ENCODE assay signal across 1 cellular context in genomic region chr12:112409064-112409905, GRCh38.
TF ChIP-seq lines count a peak whose summit lies in the region.

RPL6 (minus strand) TSS chr12:112409605; CDS start chr12:112408656, 949 bp downstream.

TF ChIP-seq in HEK293, 187 proteins besides CTCF, POLR2A, EP300 and RAD21 (continued from another document and continues in another):
- TF ChIP-seq ZBTB11 (tag by site-specific recombination; conservative IDR thresholded peaks at IDR 0.05; ENCODE audit: low read depth) (peak; percentile 94), KLF16 (tag by site-specific recombination; IDR thresholded peaks at IDR 0.05) (peak; percentile 43; the same call in 1 of the 2 replicates), ZNF2 (tag by site-specific recombination; IDR thresholded peaks at IDR 0.05) (peak; percentile 94), ZNF391 (tag by site-specific recombination; IDR thresholded peaks at IDR 0.05; ENCODE audit: borderline replicate concordance, low read depth) (peak; percentile 71; the same call in 1 of the 2 replicates), ZNF175 (tag by site-specific recombination; IDR thresholded peaks at IDR 0.05) (no peak), ZNF777 (tag by site-specific recombination; IDR thresholded peaks at IDR 0.05; ENCODE audit: borderline replicate concordance) (no peak), YY2 (tag by site-specific recombination; IDR thresholded peaks at IDR 0.05) (0 out of 2 replicates have a peak, but pooled peaks have one; percentile 9), ZNF121 (tag by site-specific recombination; IDR thresholded peaks at IDR 0.05) (0 out of 2 replicates have a peak, but pooled peaks have one; percentile 35), SP7 (tag by site-specific recombination; IDR thresholded peaks at IDR 0.05) (peak; percentile 80), ZSCAN4 (tag by site-specific recombination; IDR thresholded peaks at IDR 0.05) (no peak), ZNF114 (tag by site-specific recombination; IDR thresholded peaks at IDR 0.05) (no peak), KLF17 (tag by site-specific recombination; IDR thresholded peaks at IDR 0.05) (peak; percentile 59; the same call in 1 of the 2 replicates), ZNF624 (tag by site-specific recombination; IDR thresholded peaks at IDR 0.05) (no peak), HOXD13 (CRISPR knock-in tag; IDR thresholded peaks at IDR 0.05; ENCODE audit: borderline replicate concordance) (no peak), ZBTB20 (tag by site-specific recombination; IDR thresholded peaks at IDR 0.05) (0 out of 2 replicates have a peak, but pooled peaks have one; percentile 19), ZNF335 (tag by site-specific recombination; conservative IDR thresholded peaks at IDR 0.05) (peak; percentile 81), BCL11B (tag by site-specific recombination; IDR thresholded peaks at IDR 0.05; ENCODE audit: low read depth) (no peak), ZNF140 (tag by site-specific recombination; IDR thresholded peaks at IDR 0.05) (no peak), ZXDB (tag by site-specific recombination; IDR thresholded peaks at IDR 0.05) (peak; percentile 86), AEBP2 (tag by site-specific recombination; IDR thresholded peaks at IDR 0.05; ENCODE audit: borderline replicate concordance) (no peak), ZNF394 (tag by site-specific recombination; IDR thresholded peaks at IDR 0.05; ENCODE audit: borderline replicate concordance) (peak; percentile 57; the same call in 1 of the 2 replicates), EGR2 (tag by site-specific recombination; IDR thresholded peaks at IDR 0.05; ENCODE audit: low read depth) (no peak), ZBTB8A (tag by site-specific recombination; IDR thresholded peaks at IDR 0.05) (peak; percentile 86)
- TF ChIP-seq, protein P1, sequence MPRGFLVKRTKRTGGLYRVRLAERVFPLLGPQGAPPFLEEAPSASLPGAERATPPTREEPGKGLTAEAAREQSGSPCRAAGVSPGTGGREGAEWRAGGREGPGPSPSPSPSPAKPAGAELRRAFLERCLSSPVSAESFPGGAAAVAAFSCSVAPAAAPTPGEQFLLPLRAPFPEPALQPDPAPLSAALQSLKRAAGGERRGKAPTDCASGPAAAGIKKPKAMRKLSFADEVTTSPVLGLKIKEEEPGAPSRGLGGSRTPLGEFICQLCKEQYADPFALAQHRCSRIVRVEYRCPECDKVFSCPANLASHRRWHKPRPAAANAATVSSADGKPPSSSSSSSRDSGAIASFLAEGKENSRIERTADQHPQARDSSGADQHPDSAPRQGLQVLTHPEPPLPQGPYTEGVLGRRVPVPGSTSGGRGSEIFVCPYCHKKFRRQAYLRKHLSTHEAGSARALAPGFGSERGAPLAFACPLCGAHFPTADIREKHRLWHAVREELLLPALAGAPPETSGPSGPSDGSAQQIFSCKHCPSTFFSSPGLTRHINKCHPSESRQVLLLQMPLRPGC (tag by site-specific recombination; IDR thresholded peaks at IDR 0.05) = no peak; the same call in 1 of the 2 replicates
- TF ChIP-seq, protein P2, sequence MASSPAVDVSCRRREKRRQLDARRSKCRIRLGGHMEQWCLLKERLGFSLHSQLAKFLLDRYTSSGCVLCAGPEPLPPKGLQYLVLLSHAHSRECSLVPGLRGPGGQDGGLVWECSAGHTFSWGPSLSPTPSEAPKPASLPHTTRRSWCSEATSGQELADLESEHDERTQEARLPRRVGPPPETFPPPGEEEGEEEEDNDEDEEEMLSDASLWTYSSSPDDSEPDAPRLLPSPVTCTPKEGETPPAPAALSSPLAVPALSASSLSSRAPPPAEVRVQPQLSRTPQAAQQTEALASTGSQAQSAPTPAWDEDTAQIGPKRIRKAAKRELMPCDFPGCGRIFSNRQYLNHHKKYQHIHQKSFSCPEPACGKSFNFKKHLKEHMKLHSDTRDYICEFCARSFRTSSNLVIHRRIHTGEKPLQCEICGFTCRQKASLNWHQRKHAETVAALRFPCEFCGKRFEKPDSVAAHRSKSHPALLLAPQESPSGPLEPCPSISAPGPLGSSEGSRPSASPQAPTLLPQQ (tag by site-specific recombination; IDR thresholded peaks at IDR 0.05) = peak; percentile 75
- TF ChIP-seq, protein P3, sequence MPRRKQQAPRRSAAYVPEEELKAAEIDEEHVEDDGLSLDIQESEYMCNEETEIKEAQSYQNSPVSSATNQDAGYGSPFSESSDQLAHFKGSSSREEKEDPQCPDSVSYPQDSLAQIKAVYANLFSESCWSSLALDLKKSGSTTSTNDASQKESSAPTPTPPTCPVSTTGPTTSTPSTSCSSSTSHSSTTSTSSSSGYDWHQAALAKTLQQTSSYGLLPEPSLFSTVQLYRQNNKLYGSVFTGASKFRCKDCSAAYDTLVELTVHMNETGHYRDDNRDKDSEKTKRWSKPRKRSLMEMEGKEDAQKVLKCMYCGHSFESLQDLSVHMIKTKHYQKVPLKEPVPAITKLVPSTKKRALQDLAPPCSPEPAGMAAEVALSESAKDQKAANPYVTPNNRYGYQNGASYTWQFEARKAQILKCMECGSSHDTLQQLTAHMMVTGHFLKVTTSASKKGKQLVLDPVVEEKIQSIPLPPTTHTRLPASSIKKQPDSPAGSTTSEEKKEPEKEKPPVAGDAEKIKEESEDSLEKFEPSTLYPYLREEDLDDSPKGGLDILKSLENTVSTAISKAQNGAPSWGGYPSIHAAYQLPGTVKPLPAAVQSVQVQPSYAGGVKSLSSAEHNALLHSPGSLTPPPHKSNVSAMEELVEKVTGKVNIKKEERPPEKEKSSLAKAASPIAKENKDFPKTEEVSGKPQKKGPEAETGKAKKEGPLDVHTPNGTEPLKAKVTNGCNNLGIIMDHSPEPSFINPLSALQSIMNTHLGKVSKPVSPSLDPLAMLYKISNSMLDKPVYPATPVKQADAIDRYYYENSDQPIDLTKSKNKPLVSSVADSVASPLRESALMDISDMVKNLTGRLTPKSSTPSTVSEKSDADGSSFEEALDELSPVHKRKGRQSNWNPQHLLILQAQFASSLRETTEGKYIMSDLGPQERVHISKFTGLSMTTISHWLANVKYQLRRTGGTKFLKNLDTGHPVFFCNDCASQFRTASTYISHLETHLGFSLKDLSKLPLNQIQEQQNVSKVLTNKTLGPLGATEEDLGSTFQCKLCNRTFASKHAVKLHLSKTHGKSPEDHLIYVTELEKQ (tag by site-specific recombination; IDR thresholded peaks at IDR 0.05; ENCODE audit: borderline replicate concordance) = no peak
- TF ChIP-seq, protein P4, sequence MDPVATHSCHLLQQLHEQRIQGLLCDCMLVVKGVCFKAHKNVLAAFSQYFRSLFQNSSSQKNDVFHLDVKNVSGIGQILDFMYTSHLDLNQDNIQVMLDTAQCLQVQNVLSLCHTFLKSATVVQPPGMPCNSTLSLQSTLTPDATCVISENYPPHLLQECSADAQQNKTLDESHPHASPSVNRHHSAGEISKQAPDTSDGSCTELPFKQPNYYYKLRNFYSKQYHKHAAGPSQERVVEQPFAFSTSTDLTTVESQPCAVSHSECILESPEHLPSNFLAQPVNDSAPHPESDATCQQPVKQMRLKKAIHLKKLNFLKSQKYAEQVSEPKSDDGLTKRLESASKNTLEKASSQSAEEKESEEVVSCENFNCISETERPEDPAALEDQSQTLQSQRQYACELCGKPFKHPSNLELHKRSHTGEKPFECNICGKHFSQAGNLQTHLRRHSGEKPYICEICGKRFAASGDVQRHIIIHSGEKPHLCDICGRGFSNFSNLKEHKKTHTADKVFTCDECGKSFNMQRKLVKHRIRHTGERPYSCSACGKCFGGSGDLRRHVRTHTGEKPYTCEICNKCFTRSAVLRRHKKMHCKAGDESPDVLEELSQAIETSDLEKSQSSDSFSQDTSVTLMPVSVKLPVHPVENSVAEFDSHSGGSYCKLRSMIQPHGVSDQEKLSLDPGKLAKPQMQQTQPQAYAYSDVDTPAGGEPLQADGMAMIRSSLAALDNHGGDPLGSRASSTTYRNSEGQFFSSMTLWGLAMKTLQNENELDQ (tag by site-specific recombination; IDR thresholded peaks at IDR 0.05; ENCODE audit: low read depth) = 0 out of 2 replicates have a peak, but pooled peaks have one; percentile 19
- TF ChIP-seq, protein P5, sequence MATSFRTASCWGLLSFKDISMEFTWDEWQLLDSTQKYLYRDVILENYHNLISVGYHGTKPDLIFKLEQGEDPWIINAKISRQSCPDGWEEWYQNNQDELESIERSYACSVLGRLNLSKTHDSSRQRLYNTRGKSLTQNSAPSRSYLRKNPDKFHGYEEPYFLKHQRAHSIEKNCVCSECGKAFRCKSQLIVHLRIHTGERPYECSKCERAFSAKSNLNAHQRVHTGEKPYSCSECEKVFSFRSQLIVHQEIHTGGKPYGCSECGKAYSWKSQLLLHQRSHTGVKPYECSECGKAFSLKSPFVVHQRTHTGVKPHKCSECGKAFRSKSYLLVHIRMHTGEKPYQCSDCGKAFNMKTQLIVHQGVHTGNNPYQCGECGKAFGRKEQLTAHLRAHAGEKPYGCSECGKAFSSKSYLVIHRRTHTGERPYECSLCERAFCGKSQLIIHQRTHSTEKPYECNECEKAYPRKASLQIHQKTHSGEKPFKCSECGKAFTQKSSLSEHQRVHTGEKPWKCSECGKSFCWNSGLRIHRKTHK (tag by site-specific recombination; IDR thresholded peaks at IDR 0.05) = no peak
- TF ChIP-seq, protein P6, sequence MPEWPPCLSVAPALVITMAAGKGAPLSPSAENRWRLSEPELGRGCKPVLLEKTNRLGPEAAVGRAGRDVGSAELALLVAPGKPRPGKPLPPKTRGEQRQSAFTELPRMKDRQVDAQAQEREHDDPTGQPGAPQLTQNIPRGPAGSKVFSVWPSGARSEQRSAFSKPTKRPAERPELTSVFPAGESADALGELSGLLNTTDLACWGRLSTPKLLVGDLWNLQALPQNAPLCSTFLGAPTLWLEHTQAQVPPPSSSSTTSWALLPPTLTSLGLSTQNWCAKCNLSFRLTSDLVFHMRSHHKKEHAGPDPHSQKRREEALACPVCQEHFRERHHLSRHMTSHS (tag by site-specific recombination; IDR thresholded peaks at IDR 0.05) = no peak
- TF ChIP-seq, protein P7, sequence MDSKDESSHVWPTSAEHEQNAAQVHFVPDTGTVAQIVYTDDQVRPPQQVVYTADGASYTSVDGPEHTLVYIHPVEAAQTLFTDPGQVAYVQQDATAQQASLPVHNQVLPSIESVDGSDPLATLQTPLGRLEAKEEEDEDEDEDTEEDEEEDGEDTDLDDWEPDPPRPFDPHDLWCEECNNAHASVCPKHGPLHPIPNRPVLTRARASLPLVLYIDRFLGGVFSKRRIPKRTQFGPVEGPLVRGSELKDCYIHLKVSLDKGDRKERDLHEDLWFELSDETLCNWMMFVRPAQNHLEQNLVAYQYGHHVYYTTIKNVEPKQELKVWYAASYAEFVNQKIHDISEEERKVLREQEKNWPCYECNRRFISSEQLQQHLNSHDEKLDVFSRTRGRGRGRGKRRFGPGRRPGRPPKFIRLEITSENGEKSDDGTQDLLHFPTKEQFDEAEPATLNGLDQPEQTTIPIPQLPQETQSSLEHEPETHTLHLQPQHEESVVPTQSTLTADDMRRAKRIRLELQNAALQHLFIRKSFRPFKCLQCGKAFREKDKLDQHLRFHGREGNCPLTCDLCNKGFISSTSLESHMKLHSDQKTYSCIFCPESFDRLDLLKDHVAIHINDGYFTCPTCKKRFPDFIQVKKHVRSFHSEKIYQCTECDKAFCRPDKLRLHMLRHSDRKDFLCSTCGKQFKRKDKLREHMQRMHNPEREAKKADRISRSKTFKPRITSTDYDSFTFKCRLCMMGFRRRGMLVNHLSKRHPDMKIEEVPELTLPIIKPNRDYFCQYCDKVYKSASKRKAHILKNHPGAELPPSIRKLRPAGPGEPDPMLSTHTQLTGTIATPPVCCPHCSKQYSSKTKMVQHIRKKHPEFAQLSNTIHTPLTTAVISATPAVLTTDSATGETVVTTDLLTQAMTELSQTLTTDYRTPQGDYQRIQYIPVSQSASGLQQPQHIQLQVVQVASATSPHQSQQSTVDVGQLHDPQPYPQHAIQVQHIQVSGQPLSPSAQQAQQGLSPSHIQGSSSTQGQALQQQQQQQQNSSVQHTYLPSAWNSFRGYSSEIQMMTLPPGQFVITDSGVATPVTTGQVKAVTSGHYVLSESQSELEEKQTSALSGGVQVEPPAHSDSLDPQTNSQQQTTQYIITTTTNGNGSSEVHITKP (tag by site-specific recombination; IDR thresholded peaks at IDR 0.05) = peak; percentile 52
